8 cellular contexts compared by ENCODE assay signal in the genomic region with DNA sequence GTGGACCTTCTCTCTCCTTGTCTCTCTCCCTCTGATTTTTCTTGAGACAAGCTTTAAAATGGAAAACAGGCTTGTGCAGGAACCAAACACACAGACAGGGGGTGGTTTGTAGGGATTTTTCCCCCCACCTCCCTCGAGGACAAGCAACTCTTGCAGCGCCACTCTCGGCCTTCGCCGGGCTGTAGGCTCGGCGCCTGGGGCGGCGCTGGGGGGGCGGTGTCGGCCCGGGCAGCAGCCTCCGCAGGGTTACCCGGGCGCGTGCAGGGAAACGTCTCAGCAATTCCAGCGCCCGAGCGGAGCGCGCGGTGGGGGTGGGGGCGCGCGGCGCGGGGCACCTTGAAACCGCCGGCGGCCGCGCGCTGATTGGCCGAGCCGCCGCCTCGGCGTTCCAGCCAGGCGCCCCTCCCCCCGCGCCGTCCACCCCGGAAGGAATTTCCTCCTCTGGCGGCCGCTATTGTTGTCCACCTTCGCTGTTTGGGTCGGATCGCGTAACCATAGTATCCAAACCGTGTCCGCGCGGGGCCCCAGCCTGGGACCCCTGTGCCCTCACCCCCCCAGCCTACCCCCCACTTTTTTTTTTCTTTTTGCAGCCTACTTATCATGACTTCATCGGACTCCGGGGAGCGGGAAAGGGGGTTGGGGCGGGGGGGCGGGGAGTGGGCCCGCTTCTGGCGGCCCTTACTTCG. TPM values are rescaled to one million over a fixed set of nuclear protein-coding genes. Genes with fewer than 3 reads are reported as not detected.
DNase-seq lines count a peak whose midpoint lies in the region; ATAC-seq and TF ChIP-seq lines count a peak whose summit lies in the region.

No MANE protein-coding gene starts in this region.

- H3K9me2 ChIP-seq in SU-DHL-6 (replicated peaks; ENCODE audit: insufficient read depth, low read length) = no peaks in the 10 kb centered on the region

- peak overlapping the region; percentile 67 for H4K8ac ChIP-seq in trophoblast cell (ENCODE audit: low read depth, low read length)

- H3K4me1 ChIP-seq in adipocyte (ENCODE audit: control insufficient read depth, insufficient read depth, low read length) (peaks cover 18% of the 10 kb centered on the region), cardiac muscle cell (ENCODE audit: low read depth) (peaks cover 26% of the 10 kb centered on the region), trophoblast cell (ENCODE audit: control insufficient read depth in 1 of 2, insufficient read depth in 2 of 2, low read length in 2 of 2) (peaks cover 17 to 21% of the 10 kb centered on the region in 2 experiments), thyroid gland (peaks cover 7 to 18% of the 10 kb centered on the region in 2 donors)

- intact Hi-C loops in Calu3 (cut with micrococcal nuclease; ENCODE audit: unreplicated experiment) (loop anchor here (1.0 to 5.0 kb wide), 3 partner anchors 81 to 417 kb away; no protein-coding TSS in a partner anchor), thyroid gland (cut with DNase I) (loop anchor here (2.0 to 5.0 kb wide), 3 partner anchors 79 to 367 kb away; no protein-coding TSS in a partner anchor)

- TF ChIP-seq CTCF in Calu3 (IDR thresholded peaks at IDR 0.05; ENCODE audit: unreplicated experiment) = no peak
- TF ChIP-seq CTCF in SU-DHL-6 (IDR thresholded peaks at IDR 0.05; ENCODE audit: insufficient read depth, low read length, poor library complexity, severe bottlenecking) = no peak
- TF ChIP-seq CTCF in cardiac muscle cell (IDR thresholded peaks at IDR 0.05; ENCODE audit: low read depth, low read length) = no peak
- peak in 2 of 6 experiments; percentile 27 to 33 for TF ChIP-seq CTCF in thyroid gland (IDR thresholded peaks at IDR 0.05)

- no peak overlapping the region for H3K23ac ChIP-seq in trophoblast cell (ENCODE audit: low read length)

- H3K79me2 ChIP-seq in SU-DHL-6 (ENCODE audit: insufficient read depth, low read length) (no peaks in the 10 kb centered on the region), trophoblast cell (ENCODE audit: control insufficient read depth, insufficient read depth, low read length, poor library complexity) (peaks cover 4% of the 10 kb centered on the region)

- ATAC-seq in GM21786 (IDR thresholded peaks at IDR 0.05; ENCODE audit: unreplicated experiment) = peak; percentile 57

- BruUV-seq in Calu3 (replicated peaks; lab: Mats Ljungman, UMichigan) = no TSS peak

- H3K9me3 ChIP-seq in SU-DHL-6 (ENCODE audit: insufficient read depth, low read length) (no peaks in the 10 kb centered on the region), adipocyte (ENCODE audit: control insufficient read depth, low read length) (no peaks in the 10 kb centered on the region), cardiac muscle cell (ENCODE audit: low read depth) (no peaks in the 10 kb centered on the region), trophoblast cell (ENCODE audit: insufficient read depth, low read depth, low read length) (no peaks in the 10 kb centered on the region), thyroid gland (no peaks in the 10 kb centered on the region)

- peak overlapping the region; percentile 70 for H2BK120ac ChIP-seq in trophoblast cell (ENCODE audit: insufficient read depth, low read length, poor library complexity)

- H3K36me3 Mint-ChIP-seq in Calu3 (ENCODE audit: insufficient read depth, unreplicated experiment) = peaks cover 21% of the 10 kb centered on the region

- H3K27me3 ChIP-seq in SU-DHL-6 (ENCODE audit: low read length) (no peaks in the 10 kb centered on the region), adipocyte (replicated peaks; ENCODE audit: control insufficient read depth, insufficient read depth, low read length) (no peaks in the 10 kb centered on the region), cardiac muscle cell (no peaks in the 10 kb centered on the region), trophoblast cell (ENCODE audit: insufficient read depth, low read length) (no peaks in the 10 kb centered on the region), thyroid gland (no peaks in the 10 kb centered on the region)

- CTCF ChIA-PET in Calu3 (lab: Charles Lee) = interaction anchor here (0.7 to 1.0 kb wide), 3 partner anchors 81 to 288 kb away, joined by 3 to 4 read pairs (median 4); a partner anchor contains a TSS

- H3K18ac ChIP-seq in trophoblast cell (ENCODE audit: low read length) = no peak overlapping the region

- H3K27ac ChIP-seq in SU-DHL-6 (ENCODE audit: low read depth, low read length) (no peak overlapping the region), cardiac muscle cell (peak overlapping the region; percentile 96), trophoblast cell (ENCODE audit: low read depth, low read length) (peak overlapping the region; percentile 89), thyroid gland (peak overlapping the region; percentile 78 to 97 (median 95))

- peak overlapping the region; percentile 63 for H3K4me3 ChIP-seq in SU-DHL-6 (ENCODE audit: insufficient read depth, low read length, poor library complexity, severe bottlenecking)
- peak overlapping the region; percentile 83 for H3K4me3 ChIP-seq in adipocyte (ENCODE audit: low read length)
- H3K4me3 ChIP-seq in cardiac muscle cell = peak overlapping the region; percentile 50
- no peak overlapping the region for H3K4me3 ChIP-seq in trophoblast cell (ENCODE audit: low read depth, low read length)
- peak overlapping the region in 2 of 3 donors; percentile 37 to 83 for H3K4me3 ChIP-seq in thyroid gland (replicated peaks in 1 of 3)

- H4K91ac ChIP-seq in trophoblast cell (ENCODE audit: low read depth, low read length) = peak overlapping the region; percentile 82

- H3F3A ChIP-seq in SU-DHL-6 (ENCODE audit: insufficient read depth) = peaks cover 7% of the 10 kb centered on the region; the same call in 1 of the 2 replicates

- no CpG with 5 or more reads among the region's 62 CpGs for whole genome bisulfite sequencing in trophoblast cell (ENCODE audit: extremely low coverage, insufficient coverage, insufficient read length)
- WGBS in thyroid gland, 2 donors = 0% methylated on average over 26 to 34 of the region's 62 CpGs

- H3K79me1 ChIP-seq in trophoblast cell (ENCODE audit: low read length) = peaks cover 20% of the 10 kb centered on the region

- TF ChIP-seq POLR2A in thyroid gland (IDR thresholded peaks at IDR 0.05) = peak in 1 of 2 donors; percentile 73

- DNase-seq in Calu3 = peak; percentile 96
- DNase-seq in NCI-H1092 treated with DMSO at 0.1 percent for 48 hours (lab: John Stamatoyannopoulos, UW) = peak; percentile 77
- peak; percentile 96 for DNase-seq in adipocyte (ENCODE audit: low read depth)
- peak; percentile 96 for DNase-seq in cardiac muscle cell (ENCODE audit: low read depth in 1 of 2, low spot score in 1 of 2)
- DNase-seq in trophoblast cell = peak; percentile 90 to 96
- peak; percentile 93 to 94 for DNase-seq in thyroid gland

- H4K20me1 ChIP-seq in SU-DHL-6 (ENCODE audit: low read depth, low read length) = no peaks in the 10 kb centered on the region

- peaks cover 58% of the 10 kb centered on the region for H3K27me3 Mint-ChIP-seq in Calu3 (ENCODE audit: unreplicated experiment)

- peak overlapping the region; percentile 56 for H3K4me3 Mint-ChIP-seq in Calu3 (ENCODE audit: low read depth, unreplicated experiment)

- no peaks in the 10 kb centered on the region for H3K9me3 Mint-ChIP-seq in Calu3 (ENCODE audit: low read depth, unreplicated experiment)

- no peak overlapping the region for H3K4ac ChIP-seq in trophoblast cell (ENCODE audit: low read depth, low read length)

- H2AFZ ChIP-seq in SU-DHL-6 (ENCODE audit: low read depth, low read length, severe bottlenecking) = peak overlapping the region; percentile 88
- H2AFZ ChIP-seq in trophoblast cell (ENCODE audit: insufficient read depth, low read length, poor library complexity) = no peak overlapping the region

- H3K14ac ChIP-seq in trophoblast cell (ENCODE audit: low read length) = peak overlapping the region; percentile 68

- H3K9ac ChIP-seq in SU-DHL-6 (ENCODE audit: low read length) (peak overlapping the region; percentile 50), adipocyte (ENCODE audit: low read length) (peak overlapping the region; percentile 89), trophoblast cell (ENCODE audit: low read length) (no peak overlapping the region)

- H3K4me2 ChIP-seq in SU-DHL-6 (ENCODE audit: low read depth, low read length, poor library complexity, severe bottlenecking) = peak overlapping the region; percentile 69
- peak overlapping the region; percentile 72 for H3K4me2 ChIP-seq in trophoblast cell (ENCODE audit: low read length)

- H3K36me3 ChIP-seq in SU-DHL-6 (ENCODE audit: low read length) (no peaks in the 10 kb centered on the region), adipocyte (ENCODE audit: control insufficient read depth, insufficient read depth, low read length, severe bottlenecking) (no peaks in the 10 kb centered on the region), cardiac muscle cell (no peaks in the 10 kb centered on the region), trophoblast cell (ENCODE audit: control insufficient read depth in 1 of 2, insufficient read depth in 2 of 2, low read length in 2 of 2) (no peaks in the 10 kb centered on the region), thyroid gland (no peaks in the 10 kb centered on the region)

- peak overlapping the region; percentile 73 for H3K27ac Mint-ChIP-seq in Calu3 (ENCODE audit: unreplicated experiment)

- no peak overlapping the region for H2AK5ac ChIP-seq in trophoblast cell (ENCODE audit: low read length)

- H3K4me1 Mint-ChIP-seq in Calu3 (ENCODE audit: low read depth, unreplicated experiment) = peaks cover 21% of the 10 kb centered on the region

- H2BK12ac ChIP-seq in trophoblast cell (ENCODE audit: low read length) = peak overlapping the region; percentile 95

- H2BK5ac ChIP-seq in trophoblast cell (ENCODE audit: low read depth, low read length, poor library complexity) = peak overlapping the region; percentile 3

- peak overlapping the region; percentile 35 for H4K12ac ChIP-seq in trophoblast cell (ENCODE audit: low read depth, low read length)

RNA-seq across cellular contexts. Expression of a gene that starts 59.8 kb away (rescaled TPM):
- total RNA-seq in Calu3 (2022) = 10.4 TPM in 2 replicates
- total RNA-seq in cardiac muscle cell = 16.9 and 33.4 TPM in 2 replicates
- 23.8 and 24.2 TPM in 2 replicates for polyA plus RNA-seq in cardiac muscle cell
- 4.2 and 5.0 TPM in 2 replicates for polyA plus RNA-seq in trophoblast cell (2013)
- 10 to 100 TPM; 27.1 to 93.0 (median 70.5) TPM for total RNA-seq in thyroid gland
